Comparison of ENCODE assay signal across 8 cellular contexts in genomic region chr2:95115418-95115817, GRCh38. TPM values are rescaled to one million over a fixed set of nuclear protein-coding genes. Genes with fewer than 3 reads are reported as not detected.
DNase-seq lines count a peak whose midpoint lies in the region; ATAC-seq and TF ChIP-seq lines count a peak whose summit lies in the region.

No MANE protein-coding gene starts in this region.

- no peaks in the 10 kb centered on the region for H3K9me3 Mint-ChIP-seq in MCF 10A (ENCODE audit: unreplicated experiment)

- ATAC-seq in HG02885 (IDR thresholded peaks at IDR 0.05; ENCODE audit: poor library complexity, unreplicated experiment), result peak; percentile 96

- peaks cover 20% of the 10 kb centered on the region for H3K4me1 Mint-ChIP-seq in MCF 10A (ENCODE audit: insufficient read depth, unreplicated experiment)

- peaks cover 58% of the 10 kb centered on the region for H3K36me3 Mint-ChIP-seq in MCF 10A (ENCODE audit: insufficient read depth, unreplicated experiment)

- H3K27me3 Mint-ChIP-seq in MCF 10A (ENCODE audit: insufficient read depth, unreplicated experiment), result no peaks in the 10 kb centered on the region

- POLR2A ChIA-PET in MCF 10A (lab: Yijun Ruan, JAX), result interaction anchor here (0.6 to 1.2 kb wide), 5 partner anchors 21 to 232 kb away, joined by 3 to 6 read pairs (median 3); no protein-coding TSS in a partner anchor

- no peak overlapping the region for H3K27ac ChIP-seq in VCaP

- H3K27ac Mint-ChIP-seq in MCF 10A (ENCODE audit: low read depth, unreplicated experiment), result no peak overlapping the region

- CTCF ChIA-PET in MCF 10A (lab: Yijun Ruan, JAX), result interaction anchor here (0.5 to 4.4 kb wide), 24 partner anchors 9 to 1293 kb away, joined by 3 to 42 read pairs (median 4); no protein-coding TSS in a partner anchor

- H3K4me3 Mint-ChIP-seq in MCF 10A (ENCODE audit: unreplicated experiment), result no peak overlapping the region

- DNase-seq in activated gamma-delta T cell treated with Interleukin-2 at 50 U/mL for 16 hours, result peak; percentile 68
- DNase-seq in activated gamma-delta T cell (lab: John Stamatoyannopoulos, UW), result no peak
- DNase-seq in NCI-H2029 (lab: John Stamatoyannopoulos, UW), result peak; percentile 22
- peak; percentile 65 for DNase-seq in MCF 10A (ENCODE audit: unreplicated experiment)
- peak; percentile 85 for DNase-seq in islet precursor cell
- DNase-seq in stimulated activated CD4-positive, alpha-beta T cell treated with anti-CD3 and anti-CD28 coated beads, Interleukin-2, amount 100 ng/mL, for 24 hours, result peak; percentile 74

- peak; percentile 90 for TF ChIP-seq CTCF in VCaP (conservative IDR thresholded peaks at IDR 0.05)
- peak; percentile 78 for TF ChIP-seq CTCF in MCF 10A (IDR thresholded peaks at IDR 0.05; ENCODE audit: unreplicated experiment)

- intact Hi-C loops in MCF 10A (cut with micrococcal nuclease), result loop anchor here (1.0 to 10.0 kb wide), 2 partner anchors 93 to 241 kb away; partner anchors contain the start of gene TEKT4

- no TSS peak for BruUV-seq in MCF 10A (replicated peaks; lab: Mats Ljungman, UMichigan)

RNA-seq across cellular contexts. Expression of gene MRPS5, which starts 6.2 kb away (rescaled TPM):
- 61.0 and 74.2 TPM in 2 replicates for total RNA-seq in MCF 10A (2022)

RNA-seq across cellular contexts. Expression of gene ZNF514, which starts 44.2 kb away (rescaled TPM):
- total RNA-seq in MCF 10A (2022), result 6.3 and 9.6 TPM in 2 replicates

RNA-seq across cellular contexts. Expression of gene ZNF2, which starts 50.2 kb away (rescaled TPM):
- total RNA-seq in MCF 10A (2022), result 4.1 and 4.4 TPM in 2 replicates
